ENCODE assay signal across 8 cellular contexts in the genomic region with DNA sequence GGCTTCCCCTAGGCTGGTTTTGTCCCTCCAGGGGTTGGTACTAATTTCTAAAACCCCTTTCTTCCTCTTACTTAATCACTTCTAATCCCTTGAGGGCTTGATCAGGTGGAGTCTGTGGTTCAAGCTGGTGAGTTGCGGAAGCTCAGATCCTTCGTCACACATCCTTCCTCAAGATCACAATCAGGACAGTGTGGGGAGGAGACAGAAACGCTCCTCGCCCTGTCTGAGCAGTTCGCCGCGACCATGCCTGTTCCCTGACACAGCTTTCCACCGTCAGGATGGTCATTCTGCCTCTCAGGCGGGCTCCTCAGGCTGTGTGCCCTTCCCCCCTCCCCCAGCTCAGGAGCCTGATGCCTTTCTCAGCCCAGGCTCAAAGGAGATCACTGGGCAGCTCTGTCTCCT. TPM values are rescaled to one million over a fixed set of nuclear protein-coding genes. Genes with fewer than 3 reads are reported as not detected.
DNase-seq lines count a peak whose midpoint lies in the region; ATAC-seq and TF ChIP-seq lines count a peak whose summit lies in the region.

No MANE protein-coding gene starts in this region.

- peak overlapping the region; percentile 48 to 95 (median 90) for H3K27ac Mint-ChIP-seq in CD4-positive, alpha-beta memory T cell
- peak overlapping the region; percentile 35 for H3K27ac Mint-ChIP-seq in nephron progenitor cell

- H3K4me1 Mint-ChIP-seq in CD4-positive, alpha-beta memory T cell = peaks cover 19 to 48% (median 29%) of the 10 kb centered on the region in 4 donors
- H3K4me1 Mint-ChIP-seq in nephron progenitor cell = peaks cover 25% of the 10 kb centered on the region

- H3K27ac ChIP-seq in CD4-positive, alpha-beta memory T cell (ENCODE audit: low read depth, low read length) = peak overlapping the region; percentile 3

- peaks cover 0 to 7% of the 10 kb centered on the region in 2 donors for H3K36me3 Mint-ChIP-seq in CD4-positive, alpha-beta memory T cell
- H3K36me3 Mint-ChIP-seq in nephron progenitor cell (ENCODE audit: low read depth) = no peaks in the 10 kb centered on the region

- H3K9me3 Mint-ChIP-seq in CD4-positive, alpha-beta memory T cell = peaks cover 0 to 3% (median 0%) of the 10 kb centered on the region in 8 donors
- no peaks in the 10 kb centered on the region for H3K9me3 Mint-ChIP-seq in nephron progenitor cell

- H3K36me3 ChIP-seq in CD4-positive, alpha-beta memory T cell (ENCODE audit: insufficient read depth, low read length) = no peaks in the 10 kb centered on the region

- peaks cover 28% of the 10 kb centered on the region for H3K4me1 ChIP-seq in CD4-positive, alpha-beta memory T cell (ENCODE audit: insufficient read depth, low read length)

- ATAC-seq in GM19452 (IDR thresholded peaks at IDR 0.05; ENCODE audit: unreplicated experiment) (peak; percentile 97), HG03571 (IDR thresholded peaks at IDR 0.05; ENCODE audit: unreplicated experiment) (peak; percentile 94)

- H3K27me3 ChIP-seq in CD4-positive, alpha-beta memory T cell (ENCODE audit: insufficient read depth, low read length) = no peaks in the 10 kb centered on the region

- H3K9me3 ChIP-seq in CD4-positive, alpha-beta memory T cell (ENCODE audit: control insufficient read depth in 1 of 2, low read length in 2 of 2) = no peaks in the 10 kb centered on the region

- intact Hi-C loops in CD4-positive, alpha-beta memory T cell (cut with micrococcal nuclease) = no loop called here

- POLR2A ChIA-PET in CD4-positive, alpha-beta memory T cell (lab: Charles Lee; ENCODE audit: partially characterized antibody) = no interaction called here

- CTCF ChIA-PET in CD4-positive, alpha-beta memory T cell (lab: Charles Lee; ENCODE audit: partially characterized antibody) = interaction anchor here (1.0 to 1.3 kb wide), 2 partner anchors 9 to 361 kb away, joined by 3 read pairs; no protein-coding TSS in a partner anchor

- DNase-seq in CD4-positive, alpha-beta memory T cell = peak; percentile 69 to 79 (median 76)
- peak; percentile 12 to 13 for DNase-seq in activated CD4-positive, alpha-beta T cell treated with anti-CD3 and anti-CD28 coated beads, Interleukin-2, amount 50 U/mL, for 4 hours
- DNase-seq in nephron progenitor cell (no peak), midbrain (lab: John Stamatoyannopoulos, UW) (no peak), SHP77 (lab: John Stamatoyannopoulos, UW) (no peak), GOT3 (lab: John Stamatoyannopoulos, UW) (no peak)

- H3K4me3 Mint-ChIP-seq in CD4-positive, alpha-beta memory T cell = peak overlapping the region; percentile 50 to 85 (median 78)
- no peak overlapping the region for H3K4me3 Mint-ChIP-seq in nephron progenitor cell

- TF ChIP-seq CTCF in nephron progenitor cell (IDR thresholded peaks at IDR 0.05) = no peak

- no peaks in the 10 kb centered on the region for H3K27me3 Mint-ChIP-seq in CD4-positive, alpha-beta memory T cell
- H3K27me3 Mint-ChIP-seq in nephron progenitor cell (ENCODE audit: low read depth, poor library complexity) = peaks cover 12% of the 10 kb centered on the region

- H3K4me3 ChIP-seq in CD4-positive, alpha-beta memory T cell (ENCODE audit: low read length in 2 of 2) = peak overlapping the region in 1 of 2 donors; percentile 54

RNA-seq across cellular contexts. Expression of a gene that starts 24.3 kb away (rescaled TPM):
- total RNA-seq in CD4-positive, alpha-beta memory T cell = not detected
- polyA plus RNA-seq in CD4-positive, alpha-beta memory T cell = under 1 TPM in 1 of 2 donors, not detected in 1; 0.05 TPM

Comparison
In these comparisons a context has a peak if more than half of its experiments do, and no peak if none do; other contexts are left out.
1. DNase-seq: peak in CD4-positive, alpha-beta memory T cell (5 of 5) and activated CD4-positive, alpha-beta T cell treated with anti-CD3 and anti-CD28 coated beads, Interleukin-2, amount 50 U/mL, for 4 hours (2 of 2); none in nephron progenitor cell (single experiment), midbrain (single experiment), SHP77 (0 of 2) and GOT3 (single experiment).